1 cellular context compared by ENCODE assay signal in genomic region chr9:468766-469496, GRCh38.
TF ChIP-seq lines count a peak whose summit lies in the region.

No MANE protein-coding gene starts in this region.

TF ChIP-seq in GM23338, 12 proteins besides CTCF, POLR2A, EP300 and RAD21 (continued from another document):
- TF ChIP-seq REST (IDR thresholded peaks at IDR 0.05; ENCODE audit: unreplicated experiment): no peak
- no peak for TF ChIP-seq EZH2phosphoT487 (IDR thresholded peaks at IDR 0.05; ENCODE audit: unreplicated experiment)
- TF ChIP-seq, protein P1, sequence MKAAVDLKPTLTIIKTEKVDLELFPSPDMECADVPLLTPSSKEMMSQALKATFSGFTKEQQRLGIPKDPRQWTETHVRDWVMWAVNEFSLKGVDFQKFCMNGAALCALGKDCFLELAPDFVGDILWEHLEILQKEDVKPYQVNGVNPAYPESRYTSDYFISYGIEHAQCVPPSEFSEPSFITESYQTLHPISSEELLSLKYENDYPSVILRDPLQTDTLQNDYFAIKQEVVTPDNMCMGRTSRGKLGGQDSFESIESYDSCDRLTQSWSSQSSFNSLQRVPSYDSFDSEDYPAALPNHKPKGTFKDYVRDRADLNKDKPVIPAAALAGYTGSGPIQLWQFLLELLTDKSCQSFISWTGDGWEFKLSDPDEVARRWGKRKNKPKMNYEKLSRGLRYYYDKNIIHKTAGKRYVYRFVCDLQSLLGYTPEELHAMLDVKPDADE (IDR thresholded peaks at IDR 0.05): no peak
